10 cellular contexts compared by ENCODE assay signal in genomic region chr3:50164056-50164455, GRCh38. TPM values are rescaled to one million over a fixed set of nuclear protein-coding genes. Genes with fewer than 3 reads are reported as not detected.
DNase-seq lines count a peak whose midpoint lies in the region; ATAC-seq and TF ChIP-seq lines count a peak whose summit lies in the region.
"Had no signal": no experiment of that assay in that cellular context is flagged by ENCODE, and none has a peak within 500 bp of the region (broad histone marks: within the 10 kb centered on the region; RNA-seq: fewer than 3 reads in every experiment).

No MANE protein-coding gene starts in this region.

- H3K4me3 ChIP-seq in left ventricle myocardium inferior: no peak overlapping the region

- peak overlapping the region; percentile 75 for H3K27ac ChIP-seq in VCaP
- H3K27ac ChIP-seq in left ventricle myocardium inferior (replicated peaks): peak overlapping the region; percentile 88

- no peaks in the 10 kb centered on the region for H3K9me3 ChIP-seq in left ventricle myocardium inferior (replicated peaks)

- DNase-seq in DMS79 (lab: John Stamatoyannopoulos, UW): peak; percentile 54
- peak; percentile 41 for DNase-seq in left ventricle myocardium inferior
- peak; percentile 82 for DNase-seq in sciatic nerve (ENCODE audit: low spot score)
- no peak for DNase-seq in NCI-H1436 treated with DMSO at 0.1 percent for 48 hours (lab: John Stamatoyannopoulos, UW)
- DNase-seq in NCI-H510A treated with DMSO at 0.1 percent for 48 hours (lab: John Stamatoyannopoulos, UW): no peak
- DNase-seq: activated B cell treated with CpG ODN at 0.5 μM for 24 hours had no signal

- no peak for ATAC-seq in sciatic nerve
- no peak for ATAC-seq in HG03108 (IDR thresholded peaks at IDR 0.05; ENCODE audit: unreplicated experiment)
- ATAC-seq in HG03175 (IDR thresholded peaks at IDR 0.05; ENCODE audit: unreplicated experiment): no peak

- no peaks in the 10 kb centered on the region for H3K27me3 ChIP-seq in left ventricle myocardium inferior (ENCODE audit: low read depth)

- H3K4me1 ChIP-seq in left ventricle myocardium inferior: peaks cover 100% of the 10 kb centered on the region

- TF ChIP-seq CTCF in VCaP (conservative IDR thresholded peaks at IDR 0.05) (no peak), left ventricle myocardium inferior (IDR thresholded peaks at IDR 0.05; ENCODE audit: borderline replicate concordance) (no peak)

- H3K36me3 ChIP-seq in left ventricle myocardium inferior: no peaks in the 10 kb centered on the region

- intact Hi-C loops in left ventricle myocardium inferior (cut with micrococcal nuclease) (no loop called here), sciatic nerve (cut with DNase I) (no loop called here)

RNA-seq across cellular contexts. Expression of gene SEMA3F, which starts 8.9 kb away (rescaled TPM):
- 10.2 TPM for total RNA-seq in left ventricle myocardium inferior
- 29.3 TPM for total RNA-seq in sciatic nerve
- total RNA-seq: activated B cell treated with CpG ODN at 0.5 μM for 24 hours had no signal

RNA-seq across cellular contexts. Expression of gene GNAT1, which starts 27.4 kb away (rescaled TPM):
- total RNA-seq in left ventricle myocardium inferior (not detected), sciatic nerve (not detected)
- total RNA-seq: activated B cell treated with CpG ODN at 0.5 μM for 24 hours, glomerular endothelial cell had no signal

RNA-seq across cellular contexts. Expression of gene SLC38A3, which starts 41.0 kb away (rescaled TPM):
- total RNA-seq in left ventricle myocardium inferior: 10.4 TPM
- 2.5 TPM for total RNA-seq in sciatic nerve
- total RNA-seq: activated B cell treated with CpG ODN at 0.5 μM for 24 hours, glomerular endothelial cell had no signal

Comparison
In these comparisons a context has a peak if more than half of its experiments do, and no peak if none do; other contexts are left out.
1. DNase-seq: peak in DMS79 (single experiment), left ventricle myocardium inferior (single experiment) and sciatic nerve (single experiment); none in NCI-H1436 treated with DMSO at 0.1 percent for 48 hours (single experiment) and NCI-H510A treated with DMSO at 0.1 percent for 48 hours (single experiment).